ENCODE assay signal across 2 cellular contexts in genomic region chr19:11198769-11199469, GRCh38.
A peak's percentile ranks its signal among the peaks of the same experiment; 100 is the strongest.
TF ChIP-seq lines count a peak whose summit lies in the region.

No MANE protein-coding gene starts in this region.

TF ChIP-seq in IMR-90, 13 proteins besides CTCF, POLR2A, EP300 and RAD21:
- TF ChIP-seq USF2 (IDR thresholded peaks at IDR 0.05; ENCODE audit: low read depth, low read length) (peak; percentile 66), BHLHE40 (IDR thresholded peaks at IDR 0.05; ENCODE audit: low read depth, low read length) (no peak)

TF ChIP-seq in endothelial cell of umbilical vein, 7 proteins besides CTCF, POLR2A, EP300 and RAD21:
- TF ChIP-seq EZH2 (IDR thresholded peaks at IDR 0.05; ENCODE audit: borderline replicate concordance, low read depth, low read length, severe bottlenecking) (no peak), FOS (IDR thresholded peaks at IDR 0.05; ENCODE audit: borderline replicate concordance, insufficient read depth, low read length) (no peak), POLR2AphosphoS5 (IDR thresholded peaks at IDR 0.05; ENCODE audit: insufficient read depth, low read depth, low read length) (no peak), GATA2 (IDR thresholded peaks at IDR 0.05; ENCODE audit: insufficient read depth, insufficient read length, low read depth, low read length) (no peak), MAX (IDR thresholded peaks at IDR 0.05; ENCODE audit: insufficient read depth, insufficient read length) (no peak), MYC (IDR thresholded peaks at IDR 0.05; ENCODE audit: low read depth, low read length) (no peak), JUN (IDR thresholded peaks at IDR 0.05; ENCODE audit: borderline replicate concordance, insufficient read depth, insufficient read length, low read depth) (no peak)
